ENCODE assay signal across 8 cellular contexts in the genomic region with DNA sequence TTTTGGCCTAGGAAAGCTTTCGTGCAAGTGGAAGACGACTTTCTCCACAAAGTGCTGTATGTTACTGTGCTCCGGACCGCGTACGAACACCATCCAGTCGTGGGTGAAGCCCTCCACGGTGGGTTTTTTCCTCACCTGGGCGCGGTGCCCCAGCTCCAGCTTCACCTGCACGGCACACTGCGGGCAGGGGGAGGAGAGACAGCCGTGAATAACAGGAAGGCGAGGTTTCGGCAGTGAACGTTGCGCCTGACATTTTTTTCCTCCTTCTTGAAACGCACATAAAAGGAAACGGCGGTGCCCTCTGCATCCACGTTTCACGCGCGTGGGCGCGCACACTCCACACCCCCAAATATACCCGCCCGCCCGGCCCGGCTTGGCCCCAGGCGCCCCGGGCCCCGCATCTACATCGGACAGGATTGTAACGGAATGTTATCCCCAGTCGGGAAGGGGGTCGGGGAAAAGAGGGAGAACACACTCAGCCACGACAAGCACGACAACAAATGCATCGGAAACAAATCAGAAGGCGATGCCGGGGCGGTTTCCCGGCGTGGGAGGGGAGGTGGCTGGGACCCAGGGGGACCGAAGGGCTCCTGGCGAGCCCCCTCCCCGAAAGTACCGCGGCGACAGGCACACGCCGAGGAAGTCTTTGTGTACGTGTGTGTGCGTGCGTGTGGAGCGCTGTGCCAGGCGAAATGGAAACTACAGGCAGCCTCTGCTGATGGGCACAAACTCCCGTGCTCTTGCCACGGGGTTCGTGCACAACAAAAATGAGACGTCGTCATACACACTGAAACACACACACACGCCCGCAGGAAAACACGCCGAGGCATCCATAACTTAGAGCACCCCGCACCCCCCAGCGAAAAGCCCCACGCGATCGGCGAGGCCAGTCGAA. TPM values are rescaled to one million over a fixed set of nuclear protein-coding genes. Genes with fewer than 3 reads are reported as not detected.
DNase-seq lines count a peak whose midpoint lies in the region; ATAC-seq and TF ChIP-seq lines count a peak whose summit lies in the region.

No MANE protein-coding gene starts in this region.

- peaks cover 49% of the 10 kb centered on the region for H3K4me1 Mint-ChIP-seq in T-helper 17 cell

- H3K4me3 ChIP-seq in astrocyte of the spinal cord (ENCODE audit: low read depth, low read length) (peak overlapping the region; percentile 91), iPS-15b (ENCODE audit: low read depth, low read length) (peak overlapping the region; percentile 80), skeletal muscle satellite cell (ENCODE audit: low read length) (peak overlapping the region; percentile 98)

- H3K27ac Mint-ChIP-seq in T-helper 17 cell: peak overlapping the region; percentile 97

- peak overlapping the region; percentile 96 for H3K4me2 ChIP-seq in skeletal muscle satellite cell (ENCODE audit: low read length)

- ATAC-seq in T-helper 17 cell (peak; percentile 5), HG02623 (IDR thresholded peaks at IDR 0.05; ENCODE audit: unreplicated experiment) (no peak), GM19324 (IDR thresholded peaks at IDR 0.05; ENCODE audit: low FRiP score, unreplicated experiment) (no peak)

- in situ Hi-C loops in astrocyte of the spinal cord (cut with HindIII; ENCODE audit: low sequenced_read_pairs): no loop called here

- H3K36me3 ChIP-seq in iPS-15b (ENCODE audit: control insufficient read depth, insufficient read depth, low read length): no peaks in the 10 kb centered on the region
- H3K36me3 ChIP-seq in skeletal muscle satellite cell (ENCODE audit: insufficient read depth, low read length): no peaks in the 10 kb centered on the region

- no peaks in the 10 kb centered on the region for H3K36me3 Mint-ChIP-seq in T-helper 17 cell (ENCODE audit: low read depth)

- no peak for TF ChIP-seq CTCF in astrocyte of the spinal cord (IDR thresholded peaks at IDR 0.05; ENCODE audit: low read depth, low read length)

- DNase-seq in DMS 273 (lab: John Stamatoyannopoulos, UW; ENCODE audit: unreplicated experiment) (peak; percentile 72), DMS 273 treated with DMSO at 0.1 percent for 48 hours (lab: John Stamatoyannopoulos, UW) (no peak), T-helper 17 cell (peak; percentile 14 to 41 (median 19)), astrocyte of the spinal cord (ENCODE audit: low read depth, low spot score) (peak; percentile 35)

- H3K4me3 Mint-ChIP-seq in T-helper 17 cell: peak overlapping the region; percentile 99

- H3K9me3 ChIP-seq in T-helper 17 cell (ENCODE audit: control insufficient read depth, low read length, poor library complexity, severe bottlenecking) (no peaks in the 10 kb centered on the region), iPS-15b (ENCODE audit: control insufficient read depth, insufficient read depth, low read length) (no peaks in the 10 kb centered on the region), skeletal muscle satellite cell (replicated peaks; ENCODE audit: low read length) (no peaks in the 10 kb centered on the region)

- no peak overlapping the region for H3K9ac ChIP-seq in iPS-15b (ENCODE audit: low read depth, low read length)
- peak overlapping the region; percentile 83 for H3K9ac ChIP-seq in skeletal muscle satellite cell (ENCODE audit: low read depth, low read length)

- H3K27me3 ChIP-seq in iPS-15b (ENCODE audit: control insufficient read depth, insufficient read depth, low read length): peaks cover 54% of the 10 kb centered on the region
- no peaks in the 10 kb centered on the region for H3K27me3 ChIP-seq in skeletal muscle satellite cell (ENCODE audit: control insufficient read depth, insufficient read depth, low read length)

- H3K4me1 ChIP-seq in iPS-15b (ENCODE audit: control insufficient read depth, insufficient read depth, low read length): peaks cover 4% of the 10 kb centered on the region
- peaks cover 26% of the 10 kb centered on the region for H3K4me1 ChIP-seq in skeletal muscle satellite cell (ENCODE audit: control insufficient read depth, insufficient read depth, low read length)

- H3K27me3 Mint-ChIP-seq in T-helper 17 cell: no peaks in the 10 kb centered on the region

RNA-seq across cellular contexts. Expression of a gene that starts 1.4 kb away (rescaled TPM):
- 10 to 100 TPM; 37.2 to 47.1 TPM for total RNA-seq in T-helper 17 cell
- total RNA-seq in skeletal muscle satellite cell (2012; rRNA removed): 8.4 and 14.0 TPM in 2 replicates
